In genomic region chr2:111161971-111162370, GRCh38 we compare ENCODE assay signal across 15 cellular contexts. TPM values are rescaled to one million over a fixed set of nuclear protein-coding genes. Genes with fewer than 3 reads are reported as not detected.
DNase-seq lines count a peak whose midpoint lies in the region; ATAC-seq, FAIRE-seq and TF ChIP-seq lines count a peak whose summit lies in the region.
"Had no signal": no experiment of that assay in that cellular context is flagged by ENCODE, and none has a peak within 500 bp of the region (broad histone marks: within the 10 kb centered on the region; RNA-seq: fewer than 3 reads in every experiment).

No MANE protein-coding gene starts in this region.

- no peaks in the 10 kb centered on the region for H3K79me2 ChIP-seq in endothelial cell of umbilical vein (ENCODE audit: control insufficient read depth, insufficient read depth, low read length)

- no peaks in the 10 kb centered on the region for H3K9me1 ChIP-seq in endothelial cell of umbilical vein (replicated peaks; ENCODE audit: control insufficient read depth, extremely low read depth, insufficient read depth, low read length)

- POLR2A ChIA-PET in endothelial cell of umbilical vein (lab: Charles Lee): interaction anchor here (2.2 kb wide), 1 partner anchor 41 kb away, joined by 9 read pairs; the partner anchor contains the start of gene BCL2L11

- H3K27me3 ChIP-seq in endothelial cell of umbilical vein (ENCODE audit: control insufficient read depth in 2 of 2, insufficient read depth in 2 of 2, low read length in 2 of 2): peaks cover 9 to 30% of the 10 kb centered on the region in 2 experiments
- H3K27me3 ChIP-seq: breast epithelium, esophagus muscularis mucosa, sigmoid colon had no signal

- dilution Hi-C loops in endothelial cell of umbilical vein (cut with MboI; ENCODE audit: extremely low pct_ligation_motif_present, low sequenced_read_pairs): no loop called here

- no peak for FAIRE-seq in endothelial cell of umbilical vein (lab: Jason Lieb, UNC)

- no peak overlapping the region for H2AFZ ChIP-seq in endothelial cell of umbilical vein (ENCODE audit: low read depth, low read length)

- H3K27ac ChIP-seq in endothelial cell of umbilical vein (ENCODE audit: insufficient read depth, low read depth, low read length): no peak overlapping the region
- H3K27ac ChIP-seq: breast epithelium, esophagus muscularis mucosa, KMS-11, sigmoid colon had no signal

- CTCF ChIA-PET in endothelial cell of umbilical vein (lab: Charles Lee): interaction anchor here (1.0 to 3.4 kb wide), 3 partner anchors 12 to 44 kb away, joined by 5 to 30 read pairs (median 10); partner anchors contain the start of gene BCL2L11

- peak overlapping the region; percentile 57 for H3K4me2 ChIP-seq in endothelial cell of umbilical vein (ENCODE audit: insufficient read depth, low read length)
- H3K4me2 ChIP-seq: KMS-11 had no signal

- no peak for TF ChIP-seq POLR2A in endothelial cell of umbilical vein (IDR thresholded peaks at IDR 0.05; ENCODE audit: low read depth, low read length)

- H3K36me3 ChIP-seq in endothelial cell of umbilical vein (ENCODE audit: control insufficient read depth in 2 of 2, extremely low read depth in 1 of 2, insufficient read depth in 2 of 2, low read length in 2 of 2): peaks cover 0 to 20% of the 10 kb centered on the region in 2 experiments
- H3K36me3 ChIP-seq: breast epithelium had no signal

- no peak for TF ChIP-seq CTCF in endothelial cell of umbilical vein (IDR thresholded peaks at IDR 0.05; ENCODE audit: extremely low read depth in 1 of 2, insufficient read depth in 1 of 2, low read depth in 1 of 2, low read length in 2 of 2)

- no peaks in the 10 kb centered on the region for H4K20me1 ChIP-seq in endothelial cell of umbilical vein (replicated peaks; ENCODE audit: control insufficient read depth, extremely low read depth, insufficient read depth, low read length)

- no TSS peak for BruUV-seq in endothelial cell of umbilical vein (replicated peaks; lab: Mats Ljungman, UMichigan)

- intact Hi-C loops in endothelial cell of umbilical vein (cut with micrococcal nuclease): no loop called here

- DNase-seq in DMS79 (lab: John Stamatoyannopoulos, UW) (peak; percentile 78), NCI-H446 treated with DMSO at 0.1 percent for 48 hours (lab: John Stamatoyannopoulos, UW) (peak; percentile 95), endothelial cell of umbilical vein (ENCODE audit: low read depth, low spot score) (peak; percentile 72), pons (ENCODE audit: low spot score) (peak; percentile 84), NCI-H2107 treated with DMSO at 0.1 percent for 48 hours (lab: John Stamatoyannopoulos, UW; ENCODE audit: unreplicated experiment) (no peak)
- DNase-seq in activated naive CD4-positive, alpha-beta T cell treated with Interleukin-2 at 50 U/mL for 16 hours: no peak
- DNase-seq: activated CD4-positive, alpha-beta T cell treated with anti-CD3 and anti-CD28 coated beads for 1 hour; EL; NCI-H526 treated with DMSO at 0.1 percent for 48 hours; sigmoid colon had no signal

- no peak overlapping the region for H3K9ac ChIP-seq in endothelial cell of umbilical vein (replicated peaks; ENCODE audit: extremely low read depth, insufficient read depth, low read length)
- H3K9ac ChIP-seq: KMS-11 had no signal

- no peaks in the 10 kb centered on the region for H3K9me3 ChIP-seq in endothelial cell of umbilical vein (replicated peaks; ENCODE audit: control insufficient read depth, insufficient read depth, low read length)
- H3K9me3 ChIP-seq: breast epithelium, esophagus muscularis mucosa, sigmoid colon had no signal

- no peak overlapping the region for H3K4me3 ChIP-seq in endothelial cell of umbilical vein (replicated peaks in 1 of 3; ENCODE audit: insufficient read depth in 1 of 3, low read depth in 1 of 3, low read length in 3 of 3)
- H3K4me3 ChIP-seq: breast epithelium, esophagus muscularis mucosa, sigmoid colon had no signal

- ATAC-seq in GM21737 (IDR thresholded peaks at IDR 0.05; ENCODE audit: unreplicated experiment): no peak
- ATAC-seq in GM19395 (IDR thresholded peaks at IDR 0.05; ENCODE audit: unreplicated experiment): no peak

- peaks cover 31% of the 10 kb centered on the region for H3K4me1 ChIP-seq in endothelial cell of umbilical vein (ENCODE audit: control insufficient read depth, extremely low read depth, insufficient read depth, low read length)

TF ChIP-seq in endothelial cell of umbilical vein, 7 proteins besides CTCF, POLR2A, EP300 and RAD21:
- TF ChIP-seq EZH2 (IDR thresholded peaks at IDR 0.05; ENCODE audit: borderline replicate concordance, low read depth, low read length, severe bottlenecking): no peak
- no peak for TF ChIP-seq FOS (IDR thresholded peaks at IDR 0.05; ENCODE audit: borderline replicate concordance, insufficient read depth, low read length)
- TF ChIP-seq POLR2AphosphoS5 (IDR thresholded peaks at IDR 0.05; ENCODE audit: insufficient read depth, low read depth, low read length): no peak
- no peak for TF ChIP-seq GATA2 (IDR thresholded peaks at IDR 0.05; ENCODE audit: insufficient read depth, insufficient read length, low read depth, low read length)
- no peak for TF ChIP-seq JUN (IDR thresholded peaks at IDR 0.05; ENCODE audit: borderline replicate concordance, insufficient read depth, insufficient read length, low read depth)

RNA-seq across cellular contexts. Expression of gene BCL2L11, which starts 41.3 kb away (rescaled TPM):
- 22.2 and 26.6 TPM in 2 replicates for total RNA-seq in endothelial cell of umbilical vein
- polyA plus RNA-seq in endothelial cell of umbilical vein: 12.9 and 21.7 TPM in 2 replicates
- 9.2 and 9.7 TPM in 2 replicates for polyA plus RNA-seq in endothelial cell of umbilical vein (2011; cell fraction: cytosol; rRNA removed)
- polyA plus RNA-seq in endothelial cell of umbilical vein (2011; cell fraction: nucleus; rRNA removed): 40.3 and 48.4 TPM in 2 replicates
- 4.3 and 7.0 TPM in 2 replicates for polyA plus RNA-seq in endothelial cell of umbilical vein (2012)
- 29.3 and 38.0 TPM in 2 replicates for polyA minus RNA-seq in endothelial cell of umbilical vein
- 7.2 TPM for polyA minus RNA-seq in endothelial cell of umbilical vein (2011; cell fraction: cytosol; rRNA and poly(A)+ RNA removed)
- 121 and 193 TPM in 2 replicates for polyA minus RNA-seq in endothelial cell of umbilical vein (2011; cell fraction: nucleus; rRNA and poly(A)+ RNA removed)

Comparison
In these comparisons a context has a peak if more than half of its experiments do, and no peak if none do; other contexts are left out.
1. DNase-seq: peak in DMS79 (single experiment), NCI-H446 treated with DMSO at 0.1 percent for 48 hours (single experiment), endothelial cell of umbilical vein (single experiment) and pons (single experiment); none in activated naive CD4-positive, alpha-beta T cell treated with Interleukin-2 at 50 U/mL for 16 hours (single experiment) and NCI-H2107 treated with DMSO at 0.1 percent for 48 hours (single experiment).